ENCODE assay signal across 1 cellular context in genomic region chr1:240597153-240597745, GRCh38.
TF ChIP-seq lines count a peak whose summit lies in the region.

No MANE protein-coding gene starts in this region.

TF ChIP-seq in IMR-90, 13 proteins besides CTCF, POLR2A, EP300 and RAD21:
- TF ChIP-seq, protein P1, sequence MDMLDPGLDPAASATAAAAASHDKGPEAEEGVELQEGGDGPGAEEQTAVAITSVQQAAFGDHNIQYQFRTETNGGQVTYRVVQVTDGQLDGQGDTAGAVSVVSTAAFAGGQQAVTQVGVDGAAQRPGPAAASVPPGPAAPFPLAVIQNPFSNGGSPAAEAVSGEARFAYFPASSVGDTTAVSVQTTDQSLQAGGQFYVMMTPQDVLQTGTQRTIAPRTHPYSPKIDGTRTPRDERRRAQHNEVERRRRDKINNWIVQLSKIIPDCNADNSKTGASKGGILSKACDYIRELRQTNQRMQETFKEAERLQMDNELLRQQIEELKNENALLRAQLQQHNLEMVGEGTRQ (IDR thresholded peaks at IDR 0.05; ENCODE audit: low read depth, low read length): no peak
- TF ChIP-seq CHD1 (IDR thresholded peaks at IDR 0.05; ENCODE audit: low read depth, low read length): no peak
